1 cellular context compared by ENCODE assay signal in genomic region chr2:63841254-63842022, GRCh38.
TF ChIP-seq lines count a peak whose summit lies in the region.

Gene UGP2, plus strand, starts transcription at chr2:63841896. Its CDS starts 290 bp downstream, at chr2:63842186.

TF ChIP-seq in HepG2, 621 proteins besides CTCF, POLR2A, EP300 and RAD21 (continued from another document and continues in another):
- TF ChIP-seq SMC3 (IDR thresholded peaks at IDR 0.05; ENCODE audit: low read length) (peak; percentile 6; the same call in 1 of the 2 replicates), NRL (CRISPR knock-in tag; IDR thresholded peaks at IDR 0.05; ENCODE audit: borderline replicate concordance) (peak; percentile 84), ZFP90 (CRISPR knock-in tag; IDR thresholded peaks at IDR 0.05; ENCODE audit: borderline replicate concordance) (no peak; the same call in 1 of the 2 replicates), SRY (CRISPR knock-in tag; IDR thresholded peaks at IDR 0.05) (peak; percentile 67; the same call in 1 of the 2 replicates), SIX4 (CRISPR knock-in tag; IDR thresholded peaks at IDR 0.05) (no peak), XRCC5 (optimal IDR thresholded peaks at IDR 0.05; ENCODE audit: low read length) (peak; percentile 89), ZNF703 (CRISPR knock-in tag; IDR thresholded peaks at IDR 0.05; ENCODE audit: borderline replicate concordance) (peak; percentile 91; the same call in 1 of the 2 replicates), RBAK (CRISPR knock-in tag; IDR thresholded peaks at IDR 0.05) (no peak), MEIS2 (CRISPR knock-in tag; IDR thresholded peaks at IDR 0.05) (0 out of 2 replicates have a peak, but pooled peaks have one; percentile 66), SMYD3 (CRISPR knock-in tag; IDR thresholded peaks at IDR 0.05) (no peak), BORCS8-MEF2B (CRISPR knock-in tag; IDR thresholded peaks at IDR 0.05) (no peak), ZBTB37 (CRISPR knock-in tag; IDR thresholded peaks at IDR 0.05) (peak; percentile 86), RXRA (CRISPR knock-in tag; IDR thresholded peaks at IDR 0.05) (peak; percentile 85), GLI4 (CRISPR knock-in tag; IDR thresholded peaks at IDR 0.05; ENCODE audit: borderline replicate concordance) (peak; percentile 88; the same call in 1 of the 2 replicates), TBX2 (CRISPR knock-in tag; IDR thresholded peaks at IDR 0.05; ENCODE audit: borderline replicate concordance) (peak; percentile 43), ZNF501 (CRISPR knock-in tag; IDR thresholded peaks at IDR 0.05) (peak; percentile 48; the same call in 1 of the 2 replicates), ZNF160 (CRISPR knock-in tag; IDR thresholded peaks at IDR 0.05) (no peak), ZNF24 (IDR thresholded peaks at IDR 0.05) (no peak), MIXL1 (CRISPR knock-in tag; IDR thresholded peaks at IDR 0.05) (no peak; the same call in 1 of the 2 replicates), ZNF296 (CRISPR knock-in tag; conservative IDR thresholded peaks at IDR 0.05) (no peak), AGO1 (IDR thresholded peaks at IDR 0.05; ENCODE audit: low read depth, low read length, poor library complexity, severe bottlenecking) (peak; percentile 80), NCOR1 (IDR thresholded peaks at IDR 0.05; ENCODE audit: borderline replicate concordance, low read length) (no peak), HNRNPH1 (optimal IDR thresholded peaks at IDR 0.05; ENCODE audit: low read depth, low read length) (no peak), ZNF333 (CRISPR knock-in tag; IDR thresholded peaks at IDR 0.05; ENCODE audit: borderline replicate concordance) (peak; percentile 98; the same call in 1 of the 2 replicates), ZNF720 (CRISPR knock-in tag; IDR thresholded peaks at IDR 0.05) (0 out of 2 replicates have a peak, but pooled peaks have one; percentile 13), ETS1 (CRISPR knock-in tag; IDR thresholded peaks at IDR 0.05) (no peak), NFYC (CRISPR knock-in tag; IDR thresholded peaks at IDR 0.05) (no peak; the same call in 1 of the 2 replicates), TOE1 (CRISPR knock-in tag; IDR thresholded peaks at IDR 0.05) (no peak), ZBTB44 (CRISPR knock-in tag; IDR thresholded peaks at IDR 0.05) (no peak; the same call in 1 of the 2 replicates), SUZ12 (IDR thresholded peaks at IDR 0.05; ENCODE audit: low read depth, low read length) (no peak), ZNF552 (CRISPR knock-in tag; IDR thresholded peaks at IDR 0.05; ENCODE audit: borderline replicate concordance) (0 out of 2 replicates have a peak, but pooled peaks have one; percentile 62), ZNF567 (CRISPR knock-in tag; IDR thresholded peaks at IDR 0.05; ENCODE audit: borderline replicate concordance) (no peak; the same call in 1 of the 2 replicates), RARA (CRISPR knock-in tag; IDR thresholded peaks at IDR 0.05) (peak; percentile 74), PRMT3 (CRISPR knock-in tag; IDR thresholded peaks at IDR 0.05; ENCODE audit: borderline replicate concordance, low read depth) (0 out of 2 replicates have a peak, but pooled peaks have one; percentile 66), ZFP91 (CRISPR knock-in tag; IDR thresholded peaks at IDR 0.05; ENCODE audit: borderline replicate concordance) (peak; percentile 81), ZNF263 (CRISPR knock-in tag; IDR thresholded peaks at IDR 0.05) (0 out of 2 replicates have a peak, but pooled peaks have one; percentile 11), ZNF510 (CRISPR knock-in tag; IDR thresholded peaks at IDR 0.05; ENCODE audit: low read depth) (no peak; the same call in 1 of the 2 replicates), ELF3 (CRISPR knock-in tag; IDR thresholded peaks at IDR 0.05) (peak; percentile 75), DZIP1 (CRISPR knock-in tag; IDR thresholded peaks at IDR 0.05) (no peak; the same call in 1 of the 2 replicates), SALL1 (CRISPR knock-in tag; IDR thresholded peaks at IDR 0.05) (peak; percentile 89), PLRG1 (conservative IDR thresholded peaks at IDR 0.05) (no peak), SP5 (CRISPR knock-in tag; IDR thresholded peaks at IDR 0.05; ENCODE audit: borderline replicate concordance, low read depth) (peak; percentile 81), SP1 (IDR thresholded peaks at IDR 0.05) (no peak), SP1 (CRISPR knock-in tag; IDR thresholded peaks at IDR 0.05) (peak; percentile 67), ZEB1 (IDR thresholded peaks at IDR 0.05; ENCODE audit: insufficient replicate concordance, low read depth) (no peak), SRSF4 (IDR thresholded peaks at IDR 0.05; ENCODE audit: low read depth, low read length, poor library complexity, severe bottlenecking) (peak; percentile 31), JARID2 (CRISPR knock-in tag; IDR thresholded peaks at IDR 0.05; ENCODE audit: insufficient replicate concordance) (no peak), ZNF3 (CRISPR knock-in tag; IDR thresholded peaks at IDR 0.05) (no peak), BCL6 (CRISPR knock-in tag; IDR thresholded peaks at IDR 0.05) (peak; percentile 57; the same call in 1 of the 2 replicates), ZBTB40 (IDR thresholded peaks at IDR 0.05) (no peak), ZBTB40 (CRISPR knock-in tag; IDR thresholded peaks at IDR 0.05) (no peak), MAFF (IDR thresholded peaks at IDR 0.05; ENCODE audit: low read depth, low read length) (no peak), NFE2L2 (IDR thresholded peaks at IDR 0.05; ENCODE audit: low read length) (no peak)
